In genomic region chr6:135497412-135498177, GRCh38 we compare ENCODE assay signal across 1 cellular context.
TF ChIP-seq lines count a peak whose summit lies in the region.

TSS of gene AHI1 (minus strand) at chr6:135497740. CDS start at chr6:135492237, 5,503 bp downstream.

TF ChIP-seq in K562, 482 proteins besides CTCF, POLR2A, EP300 and RAD21 (continued from another document and continues in another):
- no peak for TF ChIP-seq ZNF407 (IDR thresholded peaks at IDR 0.05; ENCODE audit: low read depth)
- TF ChIP-seq BDP1 (IDR thresholded peaks at IDR 0.05; ENCODE audit: insufficient read depth, insufficient read length), result no peak
- peak; percentile 81 for TF ChIP-seq ZNF24 (IDR thresholded peaks at IDR 0.05)
- TF ChIP-seq XRCC3 (IDR thresholded peaks at IDR 0.05), result no peak
- no peak for TF ChIP-seq SMAD1 (IDR thresholded peaks at IDR 0.05; ENCODE audit: low read depth, low read length, partially characterized antibody)
- TF ChIP-seq CXXC5 (CRISPR knock-in tag; IDR thresholded peaks at IDR 0.05), result peak; percentile 100
- no peak; the same call in 1 of the 2 replicates for TF ChIP-seq ZNF584 (CRISPR knock-in tag; IDR thresholded peaks at IDR 0.05; ENCODE audit: low read depth)
- no peak for TF ChIP-seq ZNF518B (CRISPR knock-in tag; IDR thresholded peaks at IDR 0.05)
- peak; percentile 87 for TF ChIP-seq PML (IDR thresholded peaks at IDR 0.05; ENCODE audit: low read length)
- TF ChIP-seq PTRF (tag; IDR thresholded peaks at IDR 0.05), result no peak
- peak; percentile 13; the same call in 1 of the 2 replicates for TF ChIP-seq FOXO4 (CRISPR knock-in tag; IDR thresholded peaks at IDR 0.05)
- TF ChIP-seq LEF1 (IDR thresholded peaks at IDR 0.05), result no peak
- no peak for TF ChIP-seq TFAM (CRISPR knock-in tag; conservative IDR thresholded peaks at IDR 0.05)
- no peak for TF ChIP-seq HMBOX1 (IDR thresholded peaks at IDR 0.05)
- no peak for TF ChIP-seq HEY1 (CRISPR knock-in tag; IDR thresholded peaks at IDR 0.05; ENCODE audit: borderline replicate concordance)
- TF ChIP-seq ZNF184 (CRISPR knock-in tag; IDR thresholded peaks at IDR 0.05), result no peak
- no peak for TF ChIP-seq XRCC4 (IDR thresholded peaks at IDR 0.05; ENCODE audit: extremely low read depth, insufficient read depth, insufficient read length)
- TF ChIP-seq MYBL2 (IDR thresholded peaks at IDR 0.05; ENCODE audit: low read depth), result no peak
- TF ChIP-seq MYBL2 (CRISPR knock-in tag; IDR thresholded peaks at IDR 0.05; ENCODE audit: borderline replicate concordance), result no peak
- TF ChIP-seq CBX1 (IDR thresholded peaks at IDR 0.05; ENCODE audit: low read depth), result peak; percentile 88
- TF ChIP-seq CCAR2 (IDR thresholded peaks at IDR 0.05; ENCODE audit: low read depth, low read length), result no peak
- peak; percentile 94 for TF ChIP-seq MGA (IDR thresholded peaks at IDR 0.05)
- no peak for TF ChIP-seq TEAD2 (tag; IDR thresholded peaks at IDR 0.05)
- TF ChIP-seq RNF2 (IDR thresholded peaks at IDR 0.05), result peak; percentile 81; the same call in 1 of the 2 replicates
- TF ChIP-seq BRCA1 (IDR thresholded peaks at IDR 0.05), result no peak
- TF ChIP-seq BRCA1 (CRISPR knock-in tag; IDR thresholded peaks at IDR 0.05), result no peak
- TF ChIP-seq YBX1 (IDR thresholded peaks at IDR 0.05), result no peak
- peak; percentile 32 for TF ChIP-seq POU5F1 (IDR thresholded peaks at IDR 0.05; ENCODE audit: borderline replicate concordance, low read depth, low read length, partially characterized antibody)
- TF ChIP-seq SMAD4 (CRISPR knock-in tag; conservative IDR thresholded peaks at IDR 0.05), result peak; percentile 81
- TF ChIP-seq ZNF395 (CRISPR knock-in tag; IDR thresholded peaks at IDR 0.05), result peak; percentile 77; the same call in 1 of the 2 replicates
